ENCODE assay signal across 18 cellular contexts in the genomic region with DNA sequence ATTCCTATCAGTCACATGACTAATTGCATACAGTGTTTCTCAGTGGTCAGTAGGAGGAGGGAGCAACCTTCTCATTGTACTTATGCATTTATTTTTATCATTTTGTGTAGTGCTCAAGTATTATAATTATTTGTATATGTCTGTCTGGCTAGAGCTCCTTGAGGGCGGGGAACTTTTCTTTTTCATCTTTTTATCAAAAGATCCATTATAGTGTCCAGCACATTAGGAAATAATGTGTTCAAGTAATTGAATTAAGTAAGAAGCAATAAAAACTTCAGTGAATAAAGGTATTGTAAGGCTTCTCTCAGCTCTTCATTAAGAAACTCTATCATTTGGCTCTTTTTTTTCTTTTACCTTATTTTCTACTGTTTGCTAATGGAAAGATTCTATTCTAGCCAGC. TPM values are rescaled to one million over a fixed set of nuclear protein-coding genes. Genes with fewer than 3 reads are reported as not detected.
DNase-seq lines count a peak whose midpoint lies in the region; TF ChIP-seq lines count a peak whose summit lies in the region.
"Had no signal": no experiment of that assay in that cellular context is flagged by ENCODE, and none has a peak within 500 bp of the region (broad histone marks: within the 10 kb centered on the region; RNA-seq: fewer than 3 reads in every experiment).

No MANE protein-coding gene starts in this region.

- BruUV-seq in A673 (replicated peaks; lab: Mats Ljungman, UMichigan), result no TSS peak

- CTCF ChIA-PET in A673 (lab: Charles Lee), result no interaction called here
- CTCF ChIA-PET in activated CD4-positive, alpha-beta T cell treated with anti-CD3 and anti-CD28 coated beads, Interleukin-2, amount 10 ng/mL, durations not matched to agents 7 days and 5 days (lab: Charles Lee), result no interaction called here

- DNase-seq in esophagus muscularis mucosa (ENCODE audit: extremely low spot score), result no peak
- DNase-seq in sigmoid colon, result no peak
- DNase-seq in A673 (ENCODE audit: low spot score), result no peak
- no peak for DNase-seq in HFFc6
- no peak for DNase-seq in cardiac septum (ENCODE audit: low spot score)
- no peak for DNase-seq in activated CD4-positive, alpha-beta T cell treated with anti-CD3 and anti-CD28 coated beads, Interleukin-2, amount 10 ng/mL, durations not matched to agents 7 days and 5 days
- DNase-seq: Calu3; CD4-positive, alpha-beta memory T cell; DMS79 treated with DMSO at 0.1 percent for 48 hours; GF-D8; H9; KBM-7 had no signal

- peaks cover 15% of the 10 kb centered on the region; the same call in 1 of the 2 replicates for H3K36me3 Mint-ChIP-seq in HFFc6 (ENCODE audit: low read depth)
- H3K36me3 Mint-ChIP-seq in activated CD4-positive, alpha-beta T cell treated with anti-CD3 and anti-CD28 coated beads, Interleukin-2, amount 10 ng/mL, durations not matched to agents 7 days and 5 days (ENCODE audit: low read depth), result no peaks in the 10 kb centered on the region
- H3K36me3 Mint-ChIP-seq: CD14-positive monocyte; CD4-positive, alpha-beta memory T cell had no signal

- intact Hi-C loops in esophagus muscularis mucosa (cut with DNase I) (no loop called here), sigmoid colon (cut with DNase I) (no loop called here), A673 (cut with micrococcal nuclease; ENCODE audit: unreplicated experiment) (no loop called here), cardiac septum (cut with DNase I) (no loop called here)

- no peaks in the 10 kb centered on the region for H3K9me3 Mint-ChIP-seq in HFFc6
- H3K9me3 Mint-ChIP-seq in activated CD4-positive, alpha-beta T cell treated with anti-CD3 and anti-CD28 coated beads, Interleukin-2, amount 10 ng/mL, durations not matched to agents 7 days and 5 days, result no peaks in the 10 kb centered on the region
- H3K9me3 Mint-ChIP-seq: CD4-positive, alpha-beta memory T cell; H9 had no signal

- peak overlapping the region in 3 of 4 donors; percentile 6 to 48 (median 27) for H3K27ac ChIP-seq in esophagus muscularis mucosa (replicated peaks in 1 of 4)
- peak overlapping the region in 3 of 4 donors; percentile 73 to 79 (median 78) for H3K27ac ChIP-seq in sigmoid colon
- H3K27ac ChIP-seq in A673 (ENCODE audit: low read depth, low read length, poor library complexity, severe bottlenecking), result no peak overlapping the region
- H3K27ac ChIP-seq: A549, BLaER1 had no signal

- no peak overlapping the region for H3K4me3 Mint-ChIP-seq in HFFc6
- H3K4me3 Mint-ChIP-seq in activated CD4-positive, alpha-beta T cell treated with anti-CD3 and anti-CD28 coated beads, Interleukin-2, amount 10 ng/mL, durations not matched to agents 7 days and 5 days, result no peak overlapping the region
- H3K4me3 Mint-ChIP-seq: CD14-positive monocyte; CD4-positive, alpha-beta memory T cell; H9 had no signal

- no peak overlapping the region for H3K4me3 ChIP-seq in esophagus muscularis mucosa
- H3K4me3 ChIP-seq in sigmoid colon, result no peak overlapping the region
- no peak overlapping the region for H3K4me3 ChIP-seq in A673 (ENCODE audit: low read depth, low read length, poor library complexity, severe bottlenecking)
- H3K4me3 ChIP-seq: A549, BLaER1 had no signal

- no peak for TF ChIP-seq CTCF in esophagus muscularis mucosa (IDR thresholded peaks at IDR 0.05)
- no peak for TF ChIP-seq CTCF in sigmoid colon (IDR thresholded peaks at IDR 0.05)
- TF ChIP-seq CTCF in A673 (conservative IDR thresholded peaks at IDR 0.05; ENCODE audit: low read depth, low read length), result no peak
- no peak for TF ChIP-seq CTCF in HFFc6 (IDR thresholded peaks at IDR 0.05)

- 97% methylated on average over 1 of the region's 1 CpG for WGBS in esophagus muscularis mucosa
- 91 to 92% methylated on average over 1 of the region's 1 CpG for WGBS in sigmoid colon, 2 donors

- TF ChIP-seq EP300 in Ishikawa (IDR thresholded peaks at IDR 0.05; ENCODE audit: borderline replicate concordance) (no peak), esophagus muscularis mucosa (IDR thresholded peaks at IDR 0.05) (no peak), sigmoid colon (IDR thresholded peaks at IDR 0.05) (no peak)

- TF ChIP-seq RAD21 in Ishikawa (IDR thresholded peaks at IDR 0.05; ENCODE audit: low read depth), result no peak

- TF ChIP-seq POLR2A in esophagus muscularis mucosa (IDR thresholded peaks at IDR 0.05; ENCODE audit: low read depth) (no peak), sigmoid colon (IDR thresholded peaks at IDR 0.05) (no peak)

- POLR2A ChIA-PET in A673 (lab: Charles Lee; ENCODE audit: low non-redundant PET), result no interaction called here
- POLR2A ChIA-PET in activated CD4-positive, alpha-beta T cell treated with anti-CD3 and anti-CD28 coated beads, Interleukin-2, amount 10 ng/mL, durations not matched to agents 7 days and 5 days (lab: Charles Lee), result no interaction called here

- no peaks in the 10 kb centered on the region for H3K27me3 Mint-ChIP-seq in HFFc6 (ENCODE audit: insufficient read depth)
- peaks cover 14% of the 10 kb centered on the region for H3K27me3 Mint-ChIP-seq in activated CD4-positive, alpha-beta T cell treated with anti-CD3 and anti-CD28 coated beads, Interleukin-2, amount 10 ng/mL, durations not matched to agents 7 days and 5 days

- H3K36me3 ChIP-seq in esophagus muscularis mucosa (no peaks in the 10 kb centered on the region), sigmoid colon (no peaks in the 10 kb centered on the region), A673 (ENCODE audit: insufficient read depth, low read length, poor library complexity, severe bottlenecking) (no peaks in the 10 kb centered on the region)
- H3K36me3 ChIP-seq: BLaER1 had no signal

- H3K4me1 ChIP-seq in esophagus muscularis mucosa (peaks cover 25 to 67% (median 63%) of the 10 kb centered on the region in 4 donors), sigmoid colon (peaks cover 0 to 96% (median 47%) of the 10 kb centered on the region in 4 donors), A673 (ENCODE audit: insufficient read depth, low read length, poor library complexity, severe bottlenecking) (no peaks in the 10 kb centered on the region)
- H3K4me1 ChIP-seq: A549, BLaER1 had no signal

- no peak overlapping the region for H3K27ac Mint-ChIP-seq in HFFc6
- H3K27ac Mint-ChIP-seq in activated CD4-positive, alpha-beta T cell treated with anti-CD3 and anti-CD28 coated beads, Interleukin-2, amount 10 ng/mL, durations not matched to agents 7 days and 5 days, result no peak overlapping the region
- H3K27ac Mint-ChIP-seq: CD14-positive monocyte; CD4-positive, alpha-beta memory T cell; H9 had no signal

- no peaks in the 10 kb centered on the region for H3K9me3 ChIP-seq in esophagus muscularis mucosa
- no peaks in the 10 kb centered on the region for H3K9me3 ChIP-seq in sigmoid colon
- no peaks in the 10 kb centered on the region for H3K9me3 ChIP-seq in A673 (ENCODE audit: low read depth, low read length, poor library complexity, severe bottlenecking)
- H3K9me3 ChIP-seq: A549, BLaER1 had no signal

- peaks cover 59% of the 10 kb centered on the region for H3K4me1 Mint-ChIP-seq in HFFc6 (ENCODE audit: low read depth)
- H3K4me1 Mint-ChIP-seq in activated CD4-positive, alpha-beta T cell treated with anti-CD3 and anti-CD28 coated beads, Interleukin-2, amount 10 ng/mL, durations not matched to agents 7 days and 5 days, result no peaks in the 10 kb centered on the region

- H3K27me3 ChIP-seq in esophagus muscularis mucosa (no peaks in the 10 kb centered on the region), sigmoid colon (no peaks in the 10 kb centered on the region), A673 (replicated peaks; ENCODE audit: insufficient read depth, low read depth, low read length, poor library complexity) (peaks cover 3% of the 10 kb centered on the region)
- H3K27me3 ChIP-seq: BLaER1 had no signal

TF ChIP-seq in Ishikawa, 13 proteins besides CTCF, POLR2A, EP300 and RAD21:
- TF ChIP-seq, protein P1, sequence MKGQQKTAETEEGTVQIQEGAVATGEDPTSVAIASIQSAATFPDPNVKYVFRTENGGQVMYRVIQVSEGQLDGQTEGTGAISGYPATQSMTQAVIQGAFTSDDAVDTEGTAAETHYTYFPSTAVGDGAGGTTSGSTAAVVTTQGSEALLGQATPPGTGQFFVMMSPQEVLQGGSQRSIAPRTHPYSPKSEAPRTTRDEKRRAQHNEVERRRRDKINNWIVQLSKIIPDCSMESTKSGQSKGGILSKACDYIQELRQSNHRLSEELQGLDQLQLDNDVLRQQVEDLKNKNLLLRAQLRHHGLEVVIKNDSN (IDR thresholded peaks at IDR 0.05), result 0 out of 2 replicates have a peak, but pooled peaks have one; percentile 25
- TF ChIP-seq CREB1 (IDR thresholded peaks at IDR 0.05; ENCODE audit: low read depth) (no peak), NFIC (IDR thresholded peaks at IDR 0.05) (no peak)

RNA-seq across cellular contexts. Expression of a gene that starts 18.8 kb away (rescaled TPM):
- total RNA-seq in esophagus muscularis mucosa, result 100 to 1,000 TPM in 1 of 4 donors, 10 to 100 TPM in 3; 53.5 to 106 (median 64.0) TPM
- total RNA-seq in sigmoid colon, result 100 to 1,000 TPM; 105 to 133 (median 110) TPM
- polyA plus RNA-seq in sigmoid colon, result 10 to 100 TPM in 2 of 3 donors, 1 to 10 TPM in 1; 5.1 to 15.6 (median 11.9) TPM
- not detected in 2 replicates for total RNA-seq in A673 (2021)
- 10 to 100 TPM; 12.1 to 59.8 (median 52.2) TPM for total RNA-seq in HFFc6 (2021; fragmentation: NEBNext Ultra II Directional; extraction: Animal tissue kit (Norgen Biotek cat#: 25700))
- 7.2 TPM for total RNA-seq in cardiac septum
- total RNA-seq in activated CD4-positive, alpha-beta T cell treated with anti-CD3 and anti-CD28 coated beads, Interleukin-2, amount 10 ng/mL, durations not matched to agents 7 days and 5 days, result not detected
- total RNA-seq: Calu3, H1, H9, HT-29 had no signal
- polyA plus RNA-seq: A549; CD14-positive monocyte; CD4-positive, alpha-beta memory T cell; H1 had no signal
